8 cellular contexts compared by ENCODE assay signal in genomic region chr11:11786771-11787170, GRCh38. TPM values are rescaled to one million over a fixed set of nuclear protein-coding genes. Genes with fewer than 3 reads are reported as not detected.
A peak's percentile ranks its signal among the peaks of the same experiment; 100 is the strongest.
DNase-seq lines count a peak whose midpoint lies in the region; ATAC-seq and TF ChIP-seq lines count a peak whose summit lies in the region.

No MANE protein-coding gene starts in this region.

- no peaks in the 10 kb centered on the region for H3K4me1 ChIP-seq in cardiac muscle cell (ENCODE audit: low read depth)
- no peaks in the 10 kb centered on the region for H3K4me1 ChIP-seq in uterus

- intact Hi-C loops in Right ventricle myocardium inferior (cut with DNase I) (loop anchor here (1.0 to 10.0 kb wide), 7 partner anchors 164 to 854 kb away; partner anchors contain the start of gene GALNT18), left ventricle myocardium superior (cut with micrococcal nuclease) (loop anchor here (5.0 kb wide), 1 partner anchor 749 kb away; no protein-coding TSS in a partner anchor), uterus (cut with DNase I; ENCODE audit: low total_unique reads) (loop anchor here (5.0 to 10.0 kb wide), 2 partner anchors 749 to 852 kb away; no protein-coding TSS in a partner anchor)

- POLR2A ChIA-PET in naive thymus-derived CD8-positive, alpha-beta T cell (lab: Charles Lee) = interaction anchor here (2.2 kb wide), 1 partner anchor 759 kb away, joined by 5 read pairs; no protein-coding TSS in a partner anchor

- H3K27ac ChIP-seq in cardiac muscle cell (no peak overlapping the region), uterus (no peak overlapping the region)

- H3K36me3 Mint-ChIP-seq in naive thymus-derived CD8-positive, alpha-beta T cell = no peaks in the 10 kb centered on the region

- ATAC-seq in Right ventricle myocardium inferior (no peak), left ventricle myocardium superior (peak; percentile 64), GM21526 (IDR thresholded peaks at IDR 0.05; ENCODE audit: low FRiP score, unreplicated experiment) (no peak)
- ATAC-seq in naive thymus-derived CD8-positive, alpha-beta T cell = no peak

- no peaks in the 10 kb centered on the region for H3K9me3 ChIP-seq in cardiac muscle cell (ENCODE audit: low read depth)
- H3K9me3 ChIP-seq in uterus = no peaks in the 10 kb centered on the region

- H3K4me3 Mint-ChIP-seq in naive thymus-derived CD8-positive, alpha-beta T cell = no peak overlapping the region

- peaks cover 11% of the 10 kb centered on the region for H3K27me3 ChIP-seq in cardiac muscle cell
- H3K27me3 ChIP-seq in uterus = no peaks in the 10 kb centered on the region

- peaks cover 4 to 10% (median 10%) of the 10 kb centered on the region in 5 donors for H3K27me3 Mint-ChIP-seq in naive thymus-derived CD8-positive, alpha-beta T cell

- TF ChIP-seq CTCF in cardiac muscle cell (IDR thresholded peaks at IDR 0.05; ENCODE audit: low read depth, low read length) (peak; percentile 64), uterus (IDR thresholded peaks at IDR 0.05) (peak in 3 of 4 experiments; percentile 30 to 50 (median 44))

- H3K36me3 ChIP-seq in cardiac muscle cell (no peaks in the 10 kb centered on the region), uterus (no peaks in the 10 kb centered on the region)

- no peaks in the 10 kb centered on the region for H3K9me3 Mint-ChIP-seq in naive thymus-derived CD8-positive, alpha-beta T cell

- H3K4me3 ChIP-seq in cardiac muscle cell = no peak overlapping the region
- H3K4me3 ChIP-seq in uterus = no peak overlapping the region

- peaks cover 0 to 1% (median 0%) of the 10 kb centered on the region in 4 donors for H3K4me1 Mint-ChIP-seq in naive thymus-derived CD8-positive, alpha-beta T cell

- no peak for TF ChIP-seq POLR2A in uterus (IDR thresholded peaks at IDR 0.05)

- H3K27ac Mint-ChIP-seq in naive thymus-derived CD8-positive, alpha-beta T cell = peak overlapping the region in 1 of 10 donors; percentile 16

- DNase-seq in cardiac muscle cell (ENCODE audit: low read depth in 1 of 2, low spot score in 1 of 2) (peak; percentile 15 to 40), Right ventricle myocardium inferior (ENCODE audit: missing footprints) (no peak), SW480 (ENCODE audit: low spot score) (peak; percentile 24), left ventricle myocardium superior (no peak), uterus (no peak), putamen (ENCODE audit: low spot score) (no peak)
- DNase-seq in naive thymus-derived CD8-positive, alpha-beta T cell = no peak

RNA-seq across cellular contexts. Expression of gene USP47, which starts 55.0 kb away (rescaled TPM):
- 50.4 and 59.6 TPM in 2 replicates for total RNA-seq in cardiac muscle cell
- polyA plus RNA-seq in cardiac muscle cell = 46.6 and 72.3 TPM in 2 replicates
- 48.9 TPM for total RNA-seq in Right ventricle myocardium inferior
- total RNA-seq in left ventricle myocardium superior = 51.5 TPM
- total RNA-seq in uterus = 100 to 1,000 TPM in 3 of 4 donors, 10 to 100 TPM in 1; 83.4 to 247 (median 146) TPM
- 10 to 100 TPM; 70.0 to 77.0 TPM for total RNA-seq in naive thymus-derived CD8-positive, alpha-beta T cell
- polyA plus RNA-seq in naive thymus-derived CD8-positive, alpha-beta T cell = 10 to 100 TPM; 38.2 to 54.3 (median 40.1) TPM

Comparison
In these comparisons a context has a peak if more than half of its experiments do, and no peak if none do; other contexts are left out.
1. DNase-seq: peak in cardiac muscle cell (2 of 2) and SW480 (single experiment); none in Right ventricle myocardium inferior (single experiment), left ventricle myocardium superior (single experiment), uterus (0 of 2), naive thymus-derived CD8-positive, alpha-beta T cell (0 of 10) and putamen (single experiment).